In the genomic region with DNA sequence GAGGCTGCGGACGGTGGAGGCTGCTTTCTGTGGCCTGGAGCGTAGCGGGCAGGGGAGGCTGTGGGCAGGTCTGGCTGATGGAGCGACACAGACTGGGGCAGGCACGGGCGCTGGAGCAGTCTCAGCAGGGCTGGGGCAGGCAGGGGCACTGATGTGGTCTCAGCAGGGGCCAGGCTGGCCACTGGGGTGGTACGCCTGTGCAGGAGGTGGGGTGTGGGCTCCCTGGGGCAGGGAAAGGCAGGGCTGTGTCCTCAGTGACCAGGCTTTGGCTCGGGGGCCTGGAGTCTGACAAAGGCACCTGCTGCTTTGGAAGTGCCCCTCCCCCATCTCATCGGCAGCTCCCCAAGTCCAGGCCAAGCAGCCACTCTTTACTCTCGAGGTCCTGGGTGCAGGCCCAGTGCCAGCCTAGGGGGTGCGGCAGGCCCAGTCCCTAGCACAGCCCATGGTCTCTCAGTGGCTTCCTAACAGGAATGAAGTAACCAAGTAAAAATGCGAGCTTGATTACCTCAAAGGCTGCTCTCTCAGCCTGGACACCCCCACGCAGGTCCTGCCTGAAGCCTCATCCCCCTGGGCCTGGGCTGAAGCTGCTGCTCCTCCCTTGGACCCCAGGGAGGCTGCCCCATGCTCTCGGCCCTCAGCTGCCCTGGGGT, we compare ENCODE assay signal across 25 cellular contexts. TPM values are rescaled to one million over a fixed set of nuclear protein-coding genes. Genes with fewer than 3 reads are reported as not detected.
DNase-seq lines count a peak whose midpoint lies in the region; ATAC-seq and TF ChIP-seq lines count a peak whose summit lies in the region.
"Had no signal": no experiment of that assay in that cellular context is flagged by ENCODE, and none has a peak within 500 bp of the region (broad histone marks: within the 10 kb centered on the region; RNA-seq: fewer than 3 reads in every experiment).

No MANE protein-coding gene starts in this region.

- H3K23ac ChIP-seq in mesendoderm (ENCODE audit: low read length), result no peak overlapping the region

- no peak overlapping the region for H2BK5ac ChIP-seq in mesendoderm (ENCODE audit: low read length)

- H3K27ac ChIP-seq in mesendoderm (ENCODE audit: low read depth, low read length) (no peak overlapping the region), thyroid gland (no peak overlapping the region)
- H3K27ac ChIP-seq: dorsolateral prefrontal cortex, ovary, PC-9, spleen had no signal

- H4K5ac ChIP-seq in mesendoderm (ENCODE audit: low read length), result no peak overlapping the region

- H3K36me3 ChIP-seq in NT2/D1 (ENCODE audit: insufficient read depth, insufficient read length, low read length) (no peaks in the 10 kb centered on the region), mesendoderm (ENCODE audit: control insufficient read depth, insufficient read depth, low read length) (no peaks in the 10 kb centered on the region), thyroid gland (no peaks in the 10 kb centered on the region), mucosa of descending colon (ENCODE audit: low read depth) (no peaks in the 10 kb centered on the region)
- H3K36me3 ChIP-seq: ovary, spleen had no signal

- H3K9ac ChIP-seq in NT2/D1 (ENCODE audit: insufficient read length, low read depth) (peak overlapping the region; percentile 23), mesendoderm (ENCODE audit: low read length) (no peak overlapping the region)

- DNase-seq in NCI-H82 (lab: John Stamatoyannopoulos, UW), result peak; percentile 32
- no peak for DNase-seq in NCI-H82 treated with DMSO at 0.1 percent for 48 hours (lab: John Stamatoyannopoulos, UW; ENCODE audit: unreplicated experiment)
- DNase-seq in NT2/D1 (ENCODE audit: low read depth, low spot score), result no peak
- no peak for DNase-seq in mesendoderm
- peak; percentile 35 to 39 for DNase-seq in thyroid gland
- no peak for DNase-seq in mucosa of descending colon
- no peak for DNase-seq in NCI-H2081 (lab: John Stamatoyannopoulos, UW)
- DNase-seq: activated CD4-positive, alpha-beta T cell treated with anti-CD3 and anti-CD28 coated beads, Interleukin-2, amount 50 U/mL, for 1 hour; activated naive CD4-positive, alpha-beta T cell; activated T-cell treated with anti-CD3 and anti-CD28 coated beads, Interleukin-2, amount 50 U/mL, for 48 hours; CD4-positive, alpha-beta memory T cell; cerebellar nuclear complex; dorsolateral prefrontal cortex; Kasumi-1; natural killer cell; NCI-H1694; NCI-H510A; ovary; PC-9; retina; SHP77; spleen; stimulated activated CD4-positive, alpha-beta T cell treated with anti-CD3 and anti-CD28 coated beads, Interleukin-2, amount 100 ng/mL, for 48 hours; T-helper 9 cell had no signal

- no peak for TF ChIP-seq CTCF in thyroid gland (IDR thresholded peaks at IDR 0.05)
- no peak for TF ChIP-seq CTCF in mucosa of descending colon (IDR thresholded peaks at IDR 0.05)

- no peak overlapping the region for H3K4me2 ChIP-seq in mesendoderm (ENCODE audit: low read length)
- H3K4me2 ChIP-seq: PC-9 had no signal

- H3K4ac ChIP-seq in mesendoderm (ENCODE audit: low read depth, low read length), result no peak overlapping the region

- TF ChIP-seq POLR2A in thyroid gland (IDR thresholded peaks at IDR 0.05), result no peak

- peaks cover 9% of the 10 kb centered on the region for H3K27me3 ChIP-seq in NT2/D1 (ENCODE audit: insufficient read depth, insufficient read length)
- no peaks in the 10 kb centered on the region for H3K27me3 ChIP-seq in mesendoderm (ENCODE audit: insufficient read depth, low read length, poor library complexity)
- H3K27me3 ChIP-seq in thyroid gland, result no peaks in the 10 kb centered on the region
- H3K27me3 ChIP-seq: dorsolateral prefrontal cortex, ovary had no signal

- peaks cover 13% of the 10 kb centered on the region for H3K4me1 ChIP-seq in NT2/D1 (ENCODE audit: insufficient read depth, insufficient read length)
- no peaks in the 10 kb centered on the region for H3K4me1 ChIP-seq in mesendoderm (ENCODE audit: control insufficient read depth, low read depth, low read length)
- peaks cover 0 to under 1% of the 10 kb centered on the region in 2 donors for H3K4me1 ChIP-seq in thyroid gland
- H3K4me1 ChIP-seq in mucosa of descending colon (ENCODE audit: low read depth), result no peaks in the 10 kb centered on the region
- H3K4me1 ChIP-seq: spleen had no signal

- ATAC-seq in mucosa of descending colon, result no peak
- ATAC-seq in GM18520 (IDR thresholded peaks at IDR 0.05; ENCODE audit: unreplicated experiment), result no peak
- ATAC-seq: natural killer cell had no signal

- no peaks in the 10 kb centered on the region for H3K79me2 ChIP-seq in mesendoderm (ENCODE audit: control insufficient read depth, insufficient read depth, low read length)

- no peak overlapping the region for H2BK15ac ChIP-seq in mesendoderm (replicated peaks; ENCODE audit: low read depth)

- H2BK120ac ChIP-seq in mesendoderm (ENCODE audit: low read depth, low read length), result no peak overlapping the region

- H3K9me3 ChIP-seq in NT2/D1 (ENCODE audit: insufficient read depth, low read length), result peaks cover 6% of the 10 kb centered on the region; the same call in 1 of the 2 replicates
- no peaks in the 10 kb centered on the region for H3K9me3 ChIP-seq in thyroid gland
- H3K9me3 ChIP-seq in mucosa of descending colon, result no peaks in the 10 kb centered on the region
- H3K9me3 ChIP-seq: ovary had no signal

- H4K8ac ChIP-seq in mesendoderm (ENCODE audit: low read depth, low read length), result no peak overlapping the region

- WGBS in mesendoderm (ENCODE audit: extremely low coverage, insufficient coverage, low lambda C conversion rate), result no CpG with 5 or more reads among the region's 15 CpGs
- WGBS in thyroid gland, 2 donors, result 67 to 74% methylated on average over 10 to 11 of the region's 15 CpGs

- no peaks in the 10 kb centered on the region for H3K79me1 ChIP-seq in mesendoderm (ENCODE audit: low read length)

- intact Hi-C loops in thyroid gland (cut with DNase I) (no loop called here), mucosa of descending colon (cut with DNase I, micrococcal nuclease) (no loop called here)

- peak overlapping the region; percentile 18 for H2AK5ac ChIP-seq in mesendoderm (ENCODE audit: low read length)

- peak overlapping the region; percentile 22 for H3K56ac ChIP-seq in mesendoderm (ENCODE audit: low read length)

- H3K18ac ChIP-seq in mesendoderm (ENCODE audit: low read length), result no peak overlapping the region

- H3K4me3 ChIP-seq in NT2/D1 (ENCODE audit: insufficient read length, low read depth) (no peak overlapping the region), mesendoderm (ENCODE audit: low read length) (no peak overlapping the region), thyroid gland (replicated peaks in 1 of 3) (no peak overlapping the region), mucosa of descending colon (no peak overlapping the region)
- H3K4me3 ChIP-seq: dorsolateral prefrontal cortex, ovary, PC-9, spleen had no signal

RNA-seq across cellular contexts. Expression of a gene that starts 55.5 kb away (rescaled TPM):
- 10.8 TPM for polyA plus RNA-seq in mesendoderm (2013, experiment 1 of 2)
- polyA plus RNA-seq in mesendoderm (2013, experiment 2 of 2), result 10.5 TPM
- total RNA-seq in thyroid gland, result 1 to 10 TPM in 2 of 4 donors, under 1 TPM in 2; 0.45 to 3.5 (median 1.1) TPM
- total RNA-seq in mucosa of descending colon, result 1 to 10 TPM in 2 of 3 donors, under 1 TPM in 1; 0.69 to 2.3 (median 1.4) TPM
- total RNA-seq: CD4-positive, alpha-beta memory T cell; natural killer cell; PC-9 had no signal
- polyA plus RNA-seq: CD4-positive, alpha-beta memory T cell had no signal

Comparison
In these comparisons a context has a peak if more than half of its experiments do, and no peak if none do; other contexts are left out.
1. DNase-seq: peak in NCI-H82 (single experiment) and thyroid gland (2 of 2); none in NCI-H82 treated with DMSO at 0.1 percent for 48 hours (single experiment), NT2/D1 (single experiment), mesendoderm (single experiment), mucosa of descending colon (0 of 3) and NCI-H2081 (0 of 2).